In the genomic region with DNA sequence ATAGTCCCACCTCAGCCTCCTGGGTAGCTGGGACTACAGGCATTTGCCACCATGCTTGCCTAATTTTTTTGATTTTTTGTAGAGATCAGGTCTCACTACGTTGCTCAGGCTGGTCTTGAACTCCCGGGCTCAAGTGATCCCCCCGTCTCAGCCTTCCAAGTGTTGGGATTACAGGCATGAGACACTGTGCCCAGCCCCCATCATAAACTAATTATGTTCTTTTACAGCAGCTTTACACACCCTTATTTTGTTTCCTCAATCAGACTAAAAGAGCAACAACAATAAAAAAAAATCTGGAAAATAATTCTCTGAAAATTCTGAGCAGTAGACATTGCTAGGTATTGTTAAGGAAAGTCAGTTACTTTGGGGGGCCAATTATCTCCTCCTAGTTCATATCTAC, we compare ENCODE assay signal across 15 cellular contexts. TPM values are rescaled to one million over a fixed set of nuclear protein-coding genes. Genes with fewer than 3 reads are reported as not detected.
"Had no signal": no experiment of that assay in that cellular context is flagged by ENCODE, and none has a peak within 500 bp of the region (broad histone marks: within the 10 kb centered on the region; RNA-seq: fewer than 3 reads in every experiment).

No MANE protein-coding gene starts in this region.

- DNase-seq: activated B cell treated with CpG ODN at 0.5 μM for 24 hours; activated CD4-positive, alpha-beta T cell treated with anti-CD3 and anti-CD28 coated beads, Interleukin-2, amount 10 ng/mL, durations not matched to agents 7 days and 5 days; activated CD8-positive, alpha-beta memory T cell treated with anti-CD3 and anti-CD28 coated beads for 24 hours; activated naive CD4-positive, alpha-beta T cell treated with Interleukin-2 at 50 U/mL for 16 hours; activated naive CD8-positive, alpha-beta T cell treated with anti-CD3 and anti-CD28 coated beads, Interleukin-2, amount 50 U/mL, for 24 hours; central memory CD4-positive, alpha-beta T cell; effector memory CD4-positive, alpha-beta T cell; erythroblast; glutamatergic neuron; mesendoderm; naive B cell; right lobe of liver; stimulated activated CD4-positive, alpha-beta T cell treated with anti-CD3 and anti-CD28 coated beads, Interleukin-2, amount 100 ng/mL, for 48 hours; stimulated activated naive CD8-positive, alpha-beta T cell treated with anti-CD3 and anti-CD28 coated beads, Interleukin-15, Interleukin-2, amounts not matched to agents 100 U/mL and 50 U/mL, for 24 hours; T-helper 17 cell had no signal

- H3K4me1 ChIP-seq: right lobe of liver had no signal

- H3K36me3 ChIP-seq: right lobe of liver had no signal

- ATAC-seq: activated naive CD8-positive, alpha-beta T cell treated with anti-CD3 and anti-CD28 coated beads, Interleukin-2, amount 50 U/mL, for 24 hours; right lobe of liver; stimulated activated naive CD8-positive, alpha-beta T cell treated with anti-CD3 and anti-CD28 coated beads, Interleukin-15, Interleukin-2, amounts not matched to agents 100 U/mL and 50 U/mL, for 24 hours; T-helper 17 cell had no signal

- H3K27me3 ChIP-seq: right lobe of liver had no signal

- H3K4me3 ChIP-seq: right lobe of liver had no signal

- H3K9me3 ChIP-seq: right lobe of liver had no signal

- H3K27ac ChIP-seq: right lobe of liver had no signal

RNA-seq across cellular contexts. Expression of gene STARD13, which starts 35.7 kb away (rescaled TPM):
- total RNA-seq: T-helper 17 cell had no signal
